3 cellular contexts compared by ENCODE assay signal in genomic region chr17:28327709-28328108, GRCh38.
TF ChIP-seq lines count a peak whose summit lies in the region.

No MANE protein-coding gene starts in this region.

TF ChIP-seq in SK-N-SH, 30 proteins besides CTCF, POLR2A, EP300 and RAD21 (continued from another document):
- no peak for TF ChIP-seq ZBTB33 (IDR thresholded peaks at IDR 0.05; ENCODE audit: borderline replicate concordance, low read depth)
- no peak for TF ChIP-seq NRF1 (IDR thresholded peaks at IDR 0.05; ENCODE audit: low read depth, low read length)
- TF ChIP-seq TAF1 (IDR thresholded peaks at IDR 0.05; ENCODE audit: borderline replicate concordance, low read depth, low read length) = no peak
- TF ChIP-seq, protein P1, sequence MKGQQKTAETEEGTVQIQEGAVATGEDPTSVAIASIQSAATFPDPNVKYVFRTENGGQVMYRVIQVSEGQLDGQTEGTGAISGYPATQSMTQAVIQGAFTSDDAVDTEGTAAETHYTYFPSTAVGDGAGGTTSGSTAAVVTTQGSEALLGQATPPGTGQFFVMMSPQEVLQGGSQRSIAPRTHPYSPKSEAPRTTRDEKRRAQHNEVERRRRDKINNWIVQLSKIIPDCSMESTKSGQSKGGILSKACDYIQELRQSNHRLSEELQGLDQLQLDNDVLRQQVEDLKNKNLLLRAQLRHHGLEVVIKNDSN (IDR thresholded peaks at IDR 0.05; ENCODE audit: borderline replicate concordance, low read depth) = no peak
- TF ChIP-seq TEAD4 (IDR thresholded peaks at IDR 0.05; ENCODE audit: borderline replicate concordance, insufficient read depth) = no peak
TF ChIP-seq in SK-N-SH: peak in this region for 0.

TF ChIP-seq in GM23338, 12 proteins besides CTCF, POLR2A, EP300 and RAD21 (continued from another document):
- TF ChIP-seq, protein P2, sequence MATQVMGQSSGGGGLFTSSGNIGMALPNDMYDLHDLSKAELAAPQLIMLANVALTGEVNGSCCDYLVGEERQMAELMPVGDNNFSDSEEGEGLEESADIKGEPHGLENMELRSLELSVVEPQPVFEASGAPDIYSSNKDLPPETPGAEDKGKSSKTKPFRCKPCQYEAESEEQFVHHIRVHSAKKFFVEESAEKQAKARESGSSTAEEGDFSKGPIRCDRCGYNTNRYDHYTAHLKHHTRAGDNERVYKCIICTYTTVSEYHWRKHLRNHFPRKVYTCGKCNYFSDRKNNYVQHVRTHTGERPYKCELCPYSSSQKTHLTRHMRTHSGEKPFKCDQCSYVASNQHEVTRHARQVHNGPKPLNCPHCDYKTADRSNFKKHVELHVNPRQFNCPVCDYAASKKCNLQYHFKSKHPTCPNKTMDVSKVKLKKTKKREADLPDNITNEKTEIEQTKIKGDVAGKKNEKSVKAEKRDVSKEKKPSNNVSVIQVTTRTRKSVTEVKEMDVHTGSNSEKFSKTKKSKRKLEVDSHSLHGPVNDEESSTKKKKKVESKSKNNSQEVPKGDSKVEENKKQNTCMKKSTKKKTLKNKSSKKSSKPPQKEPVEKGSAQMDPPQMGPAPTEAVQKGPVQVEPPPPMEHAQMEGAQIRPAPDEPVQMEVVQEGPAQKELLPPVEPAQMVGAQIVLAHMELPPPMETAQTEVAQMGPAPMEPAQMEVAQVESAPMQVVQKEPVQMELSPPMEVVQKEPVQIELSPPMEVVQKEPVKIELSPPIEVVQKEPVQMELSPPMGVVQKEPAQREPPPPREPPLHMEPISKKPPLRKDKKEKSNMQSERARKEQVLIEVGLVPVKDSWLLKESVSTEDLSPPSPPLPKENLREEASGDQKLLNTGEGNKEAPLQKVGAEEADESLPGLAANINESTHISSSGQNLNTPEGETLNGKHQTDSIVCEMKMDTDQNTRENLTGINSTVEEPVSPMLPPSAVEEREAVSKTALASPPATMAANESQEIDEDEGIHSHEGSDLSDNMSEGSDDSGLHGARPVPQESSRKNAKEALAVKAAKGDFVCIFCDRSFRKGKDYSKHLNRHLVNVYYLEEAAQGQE (IDR thresholded peaks at IDR 0.05; ENCODE audit: unreplicated experiment) = no peak
- TF ChIP-seq ZNF114 (CRISPR knock-in tag; IDR thresholded peaks at IDR 0.05) (no peak), EZH2phosphoT487 (IDR thresholded peaks at IDR 0.05; ENCODE audit: unreplicated experiment) (no peak), NANOG (IDR thresholded peaks at IDR 0.05; ENCODE audit: borderline replicate concordance) (no peak), JUNB (IDR thresholded peaks at IDR 0.05; ENCODE audit: unreplicated experiment) (no peak), EZH2 (IDR thresholded peaks at IDR 0.05; ENCODE audit: low read depth, unreplicated experiment) (no peak), POLR2AphosphoS5 (IDR thresholded peaks at IDR 0.05; ENCODE audit: low read depth) (no peak), ZNF331 (CRISPR knock-in tag; IDR thresholded peaks at IDR 0.05; ENCODE audit: low read depth) (no peak)
- TF ChIP-seq, protein P3, sequence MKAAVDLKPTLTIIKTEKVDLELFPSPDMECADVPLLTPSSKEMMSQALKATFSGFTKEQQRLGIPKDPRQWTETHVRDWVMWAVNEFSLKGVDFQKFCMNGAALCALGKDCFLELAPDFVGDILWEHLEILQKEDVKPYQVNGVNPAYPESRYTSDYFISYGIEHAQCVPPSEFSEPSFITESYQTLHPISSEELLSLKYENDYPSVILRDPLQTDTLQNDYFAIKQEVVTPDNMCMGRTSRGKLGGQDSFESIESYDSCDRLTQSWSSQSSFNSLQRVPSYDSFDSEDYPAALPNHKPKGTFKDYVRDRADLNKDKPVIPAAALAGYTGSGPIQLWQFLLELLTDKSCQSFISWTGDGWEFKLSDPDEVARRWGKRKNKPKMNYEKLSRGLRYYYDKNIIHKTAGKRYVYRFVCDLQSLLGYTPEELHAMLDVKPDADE (IDR thresholded peaks at IDR 0.05) = no peak

TF ChIP-seq in GM12878, 131 proteins besides CTCF, POLR2A, EP300 and RAD21 (continued from another document):
- TF ChIP-seq, protein P4, sequence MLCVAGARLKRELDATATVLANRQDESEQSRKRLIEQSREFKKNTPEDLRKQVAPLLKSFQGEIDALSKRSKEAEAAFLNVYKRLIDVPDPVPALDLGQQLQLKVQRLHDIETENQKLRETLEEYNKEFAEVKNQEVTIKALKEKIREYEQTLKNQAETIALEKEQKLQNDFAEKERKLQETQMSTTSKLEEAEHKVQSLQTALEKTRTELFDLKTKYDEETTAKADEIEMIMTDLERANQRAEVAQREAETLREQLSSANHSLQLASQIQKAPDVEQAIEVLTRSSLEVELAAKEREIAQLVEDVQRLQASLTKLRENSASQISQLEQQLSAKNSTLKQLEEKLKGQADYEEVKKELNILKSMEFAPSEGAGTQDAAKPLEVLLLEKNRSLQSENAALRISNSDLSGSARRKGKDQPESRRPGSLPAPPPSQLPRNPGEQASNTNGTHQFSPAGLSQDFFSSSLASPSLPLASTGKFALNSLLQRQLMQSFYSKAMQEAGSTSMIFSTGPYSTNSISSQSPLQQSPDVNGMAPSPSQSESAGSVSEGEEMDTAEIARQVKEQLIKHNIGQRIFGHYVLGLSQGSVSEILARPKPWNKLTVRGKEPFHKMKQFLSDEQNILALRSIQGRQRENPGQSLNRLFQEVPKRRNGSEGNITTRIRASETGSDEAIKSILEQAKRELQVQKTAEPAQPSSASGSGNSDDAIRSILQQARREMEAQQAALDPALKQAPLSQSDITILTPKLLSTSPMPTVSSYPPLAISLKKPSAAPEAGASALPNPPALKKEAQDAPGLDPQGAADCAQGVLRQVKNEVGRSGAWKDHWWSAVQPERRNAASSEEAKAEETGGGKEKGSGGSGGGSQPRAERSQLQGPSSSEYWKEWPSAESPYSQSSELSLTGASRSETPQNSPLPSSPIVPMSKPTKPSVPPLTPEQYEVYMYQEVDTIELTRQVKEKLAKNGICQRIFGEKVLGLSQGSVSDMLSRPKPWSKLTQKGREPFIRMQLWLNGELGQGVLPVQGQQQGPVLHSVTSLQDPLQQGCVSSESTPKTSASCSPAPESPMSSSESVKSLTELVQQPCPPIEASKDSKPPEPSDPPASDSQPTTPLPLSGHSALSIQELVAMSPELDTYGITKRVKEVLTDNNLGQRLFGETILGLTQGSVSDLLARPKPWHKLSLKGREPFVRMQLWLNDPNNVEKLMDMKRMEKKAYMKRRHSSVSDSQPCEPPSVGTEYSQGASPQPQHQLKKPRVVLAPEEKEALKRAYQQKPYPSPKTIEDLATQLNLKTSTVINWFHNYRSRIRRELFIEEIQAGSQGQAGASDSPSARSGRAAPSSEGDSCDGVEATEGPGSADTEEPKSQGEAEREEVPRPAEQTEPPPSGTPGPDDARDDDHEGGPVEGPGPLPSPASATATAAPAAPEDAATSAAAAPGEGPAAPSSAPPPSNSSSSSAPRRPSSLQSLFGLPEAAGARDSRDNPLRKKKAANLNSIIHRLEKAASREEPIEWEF (IDR thresholded peaks at IDR 0.05; ENCODE audit: insufficient replicate concordance, low read depth, low read length) = no peak
- TF ChIP-seq BCL11A (IDR thresholded peaks at IDR 0.05; ENCODE audit: low read depth, low read length) (no peak), NRF1 (conservative IDR thresholded peaks at IDR 0.05; ENCODE audit: low read depth, low read length) (no peak)
